Comparison of ENCODE assay signal across 16 cellular contexts in the genomic region with DNA sequence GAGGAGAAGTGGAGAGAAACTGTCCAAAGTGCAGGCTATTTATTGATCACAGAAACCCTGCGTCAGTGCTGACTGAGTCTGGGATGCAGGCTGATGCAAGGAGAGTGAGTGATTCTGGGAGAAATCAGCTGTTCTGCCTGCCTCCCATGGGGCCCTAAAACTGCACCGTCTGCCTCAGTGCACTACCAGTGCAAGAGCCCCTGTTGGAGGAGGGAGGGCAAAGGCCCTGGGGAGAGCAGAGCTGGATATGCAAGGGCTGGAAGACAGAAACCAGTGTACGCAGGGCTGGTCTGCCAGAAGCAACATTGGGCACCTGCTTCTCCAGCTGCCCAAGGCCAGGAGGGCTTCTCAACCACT. TPM values are rescaled to one million over a fixed set of nuclear protein-coding genes. Genes with fewer than 3 reads are reported as not detected.
DNase-seq lines count a peak whose midpoint lies in the region; ATAC-seq and TF ChIP-seq lines count a peak whose summit lies in the region.
"Had no signal": no experiment of that assay in that cellular context is flagged by ENCODE, and none has a peak within 500 bp of the region (broad histone marks: within the 10 kb centered on the region; RNA-seq: fewer than 3 reads in every experiment).

No MANE protein-coding gene starts in this region.

- no peak overlapping the region for H3K27ac ChIP-seq in CD8-positive, alpha-beta memory T cell (ENCODE audit: low read depth, low read length)
- H3K27ac ChIP-seq: parathyroid adenoma had no signal

- no peaks in the 10 kb centered on the region for H3K36me3 Mint-ChIP-seq in type B pancreatic cell
- no peaks in the 10 kb centered on the region for H3K36me3 Mint-ChIP-seq in CD8-positive, alpha-beta memory T cell

- H3K4me1 Mint-ChIP-seq in type B pancreatic cell (ENCODE audit: unreplicated experiment): peaks cover 47% of the 10 kb centered on the region
- no peaks in the 10 kb centered on the region for H3K4me1 Mint-ChIP-seq in CD8-positive, alpha-beta memory T cell

- peak overlapping the region; percentile 80 for H3K27ac Mint-ChIP-seq in type B pancreatic cell
- no peak overlapping the region for H3K27ac Mint-ChIP-seq in CD8-positive, alpha-beta memory T cell
- H3K27ac Mint-ChIP-seq: T-helper 1 cell treated with Interleukin-12 subunit alpha and Interleukin-12 subunit beta and Interleukin-4 antibody, amounts not matched to agents 30 μg/mL and 1 μg/mL, for 36 hours had no signal

- peak overlapping the region; percentile 53 for H3K4me3 Mint-ChIP-seq in type B pancreatic cell
- H3K4me3 Mint-ChIP-seq in CD8-positive, alpha-beta memory T cell: no peak overlapping the region
- H3K4me3 Mint-ChIP-seq: T-helper 1 cell treated with Interleukin-12 subunit alpha and Interleukin-12 subunit beta and Interleukin-4 antibody, amounts not matched to agents 30 μg/mL and 1 μg/mL, for 36 hours had no signal

- peak overlapping the region; percentile 19 for H3K9ac ChIP-seq in mucosa of stomach (ENCODE audit: low read length)
- H3K9ac ChIP-seq: parathyroid adenoma had no signal

- no peak for TF ChIP-seq CTCF in type B pancreatic cell (conservative IDR thresholded peaks at IDR 0.05)

- POLR2A ChIA-PET in CD8-positive, alpha-beta memory T cell (lab: Charles Lee): no interaction called here

- DNase-seq in NCI-H2171 treated with DMSO at 0.1 percent for 48 hours (lab: John Stamatoyannopoulos, UW) (peak; percentile 44), NCI-H2171 (lab: John Stamatoyannopoulos, UW) (no peak), ecto neural progenitor cell (ENCODE audit: low spot score) (peak; percentile 19), type B pancreatic cell (ENCODE audit: extremely low spot score, unreplicated experiment) (no peak), DMS114 treated with DMSO at 0.1 percent for 48 hours (lab: John Stamatoyannopoulos, UW; ENCODE audit: unreplicated experiment) (no peak)
- no peak for DNase-seq in CD8-positive, alpha-beta memory T cell
- DNase-seq: 8988T; activated CD4-positive, alpha-beta T cell treated with anti-CD3 and anti-CD28 coated beads, Interleukin-2, amount 50 U/mL, for 4 hours; activated gamma-delta T cell treated with Interleukin-2 at 50 U/mL for 16 hours; DND-41; stimulated activated CD4-positive, alpha-beta T cell treated with anti-CD3 and anti-CD28 coated beads, Interleukin-4, amount 100 ng/mL, for 1 hour; stimulated activated naive CD4-positive, alpha-beta T cell treated with Interleukin-2 at 50 U/mL for 16 hours had no signal

- no peaks in the 10 kb centered on the region for H3K36me3 ChIP-seq in mucosa of stomach (ENCODE audit: control insufficient read depth, insufficient read depth, low read length)
- H3K36me3 ChIP-seq in CD8-positive, alpha-beta memory T cell (ENCODE audit: insufficient read depth, low read length): no peaks in the 10 kb centered on the region

- H3K9me3 ChIP-seq in mucosa of stomach (ENCODE audit: control insufficient read depth, low read length): no peaks in the 10 kb centered on the region
- no peaks in the 10 kb centered on the region for H3K9me3 ChIP-seq in CD8-positive, alpha-beta memory T cell (ENCODE audit: low read length)

- no peaks in the 10 kb centered on the region for H3K9me3 Mint-ChIP-seq in type B pancreatic cell
- no peaks in the 10 kb centered on the region for H3K9me3 Mint-ChIP-seq in CD8-positive, alpha-beta memory T cell
- H3K9me3 Mint-ChIP-seq: T-helper 1 cell treated with Interleukin-12 subunit alpha and Interleukin-12 subunit beta and Interleukin-4 antibody, amounts not matched to agents 30 μg/mL and 1 μg/mL, for 36 hours had no signal

- H3K27me3 ChIP-seq in mucosa of stomach (ENCODE audit: control insufficient read depth, insufficient read depth, low read length): no peaks in the 10 kb centered on the region
- no peaks in the 10 kb centered on the region for H3K27me3 ChIP-seq in CD8-positive, alpha-beta memory T cell (ENCODE audit: insufficient read depth, low read length, poor library complexity, severe bottlenecking)

- H3K27me3 Mint-ChIP-seq in type B pancreatic cell: no peaks in the 10 kb centered on the region
- peaks cover 2 to 16% of the 10 kb centered on the region in 2 donors for H3K27me3 Mint-ChIP-seq in CD8-positive, alpha-beta memory T cell

- H3K4me3 ChIP-seq in mucosa of stomach (ENCODE audit: low read length): no peak overlapping the region
- no peak overlapping the region for H3K4me3 ChIP-seq in CD8-positive, alpha-beta memory T cell (ENCODE audit: low read length)

- CTCF ChIA-PET in CD8-positive, alpha-beta memory T cell (lab: Charles Lee): interaction anchor here (0.6 kb wide), 1 partner anchor 91 kb away, joined by 3 read pairs; no protein-coding TSS in a partner anchor

- no peak for ATAC-seq in GM19328 (IDR thresholded peaks at IDR 0.05; ENCODE audit: unreplicated experiment)

- peaks cover 26% of the 10 kb centered on the region for H3K4me1 ChIP-seq in mucosa of stomach (ENCODE audit: control insufficient read depth, insufficient read depth, low read length)
- no peaks in the 10 kb centered on the region for H3K4me1 ChIP-seq in CD8-positive, alpha-beta memory T cell (ENCODE audit: insufficient read depth, low read length)
- H3K4me1 ChIP-seq: parathyroid adenoma had no signal

RNA-seq across cellular contexts. Expression of a gene that starts 42.5 kb away (rescaled TPM):
- 42.1 and 62.5 TPM in 2 replicates for total RNA-seq in type B pancreatic cell (ENCODE audit: low replicate concordance)
- total RNA-seq in CD8-positive, alpha-beta memory T cell: 1 to 10 TPM; 5.7 to 7.2 TPM
- 5.9 TPM for polyA plus RNA-seq in CD8-positive, alpha-beta memory T cell

Comparison
In these comparisons a context has a peak if more than half of its experiments do, and no peak if none do; other contexts are left out.
1. DNase-seq: peak in NCI-H2171 treated with DMSO at 0.1 percent for 48 hours (single experiment) and ecto neural progenitor cell (single experiment); none in NCI-H2171 (single experiment), type B pancreatic cell (single experiment), CD8-positive, alpha-beta memory T cell (0 of 5) and DMS114 treated with DMSO at 0.1 percent for 48 hours (single experiment).